ENCODE assay signal across 8 cellular contexts in genomic region chr2:152175012-152175367, GRCh38. TPM values are rescaled to one million over a fixed set of nuclear protein-coding genes. Genes with fewer than 3 reads are reported as not detected.
A peak's percentile ranks its signal among the peaks of the same experiment; 100 is the strongest.
DNase-seq lines count a peak whose midpoint lies in the region; ATAC-seq, FAIRE-seq and TF ChIP-seq lines count a peak whose summit lies in the region.

No MANE protein-coding gene starts in this region.

- H3K79me1 ChIP-seq in mesenchymal stem cell (replicated peaks; ENCODE audit: low read length, poor library complexity, severe bottlenecking): peaks cover 2% of the 10 kb centered on the region

- no TSS peak for BruUV-seq in K562 (replicated peaks; lab: Mats Ljungman, UMichigan)

- peaks cover 3% of the 10 kb centered on the region; the same call in 1 of the 2 replicates for H3K36me3 ChIP-seq in DND-41 (ENCODE audit: insufficient read depth, low read length)
- H3K36me3 ChIP-seq in HUES48 (ENCODE audit: control insufficient read depth, insufficient read depth, low read length): no peaks in the 10 kb centered on the region
- H3K36me3 ChIP-seq in K562 (ENCODE audit: control insufficient read depth, insufficient read depth, low read length): no peaks in the 10 kb centered on the region
- H3K36me3 ChIP-seq in mesenchymal stem cell (ENCODE audit: control insufficient read depth in 1 of 2, insufficient read depth in 2 of 2, low read depth in 1 of 2, low read length in 2 of 2): no peaks in the 10 kb centered on the region
- H3K36me3 ChIP-seq in vagina: no peaks in the 10 kb centered on the region

- H2AK5ac ChIP-seq in mesenchymal stem cell (ENCODE audit: low read length, severe bottlenecking): no peak overlapping the region

- H3K4me2 ChIP-seq in DND-41 (ENCODE audit: insufficient read depth, low read length): peak overlapping the region; percentile 88
- H3K4me2 ChIP-seq in K562 (ENCODE audit: insufficient read depth, low read length): peak overlapping the region; percentile 85
- peak overlapping the region; percentile 30 for H3K4me2 ChIP-seq in mesenchymal stem cell (ENCODE audit: low read length, poor library complexity, severe bottlenecking)

- TF ChIP-seq EP300 in K562 (IDR thresholded peaks at IDR 0.05; ENCODE audit: low read length): no peak

- in situ Hi-C loops in K562 (cut with MboI): no loop called here

- H3K4me3 ChIP-seq in DND-41 (ENCODE audit: low read depth in 1 of 2, low read length in 2 of 2): peak overlapping the region; percentile 76 to 98
- peak overlapping the region; percentile 95 for H3K4me3 ChIP-seq in HUES48 (ENCODE audit: low read depth, low read length)
- peak overlapping the region; percentile 80 for H3K4me3 ChIP-seq in K562
- H3K4me3 ChIP-seq in mesenchymal stem cell (ENCODE audit: insufficient read depth in 1 of 2, low read depth in 1 of 2, low read length in 2 of 2): peak overlapping the region; percentile 90 to 92
- peak overlapping the region; percentile 84 to 98 for H3K4me3 ChIP-seq in vagina

- no peaks in the 10 kb centered on the region for H3K9me1 ChIP-seq in K562 (ENCODE audit: control insufficient read depth, insufficient read depth, low read length)

- H3K9ac ChIP-seq in DND-41 (ENCODE audit: low read depth, low read length): peak overlapping the region; percentile 95
- H3K9ac ChIP-seq in HUES48 (ENCODE audit: low read depth, low read length): peak overlapping the region; percentile 95
- peak overlapping the region; percentile 94 to 99 for H3K9ac ChIP-seq in K562 (ENCODE audit: insufficient read depth in 1 of 2, low read depth in 2 of 2, low read length in 2 of 2)
- peak overlapping the region; percentile 97 for H3K9ac ChIP-seq in mesenchymal stem cell (ENCODE audit: low read length)

- TF ChIP-seq CTCF in DND-41 (IDR thresholded peaks at IDR 0.05; ENCODE audit: borderline replicate concordance, extremely low read depth, low read length, poor library complexity, severe bottlenecking): no peak
- peak in 1 of 3 experiments; percentile 45; a peak in 1 of 6 replicates for TF ChIP-seq CTCF in K562 (IDR thresholded peaks at IDR 0.05 in 2 of 3, conservative IDR thresholded peaks at IDR 0.05 in 1 of 3; ENCODE audit: insufficient read depth in 2 of 3, low read depth in 1 of 3, low read length in 3 of 3)
- no peak for TF ChIP-seq CTCF in vagina (IDR thresholded peaks at IDR 0.05)

- no peak overlapping the region for H2BK120ac ChIP-seq in mesenchymal stem cell (ENCODE audit: low read depth, low read length)

- no peak for TF ChIP-seq RAD21 in K562 (CRISPR knock-in tag; conservative IDR thresholded peaks at IDR 0.05 in 1 of 2, IDR thresholded peaks at IDR 0.05 in 1 of 2)

- H3K9me3 ChIP-seq in DND-41 (ENCODE audit: insufficient read depth, low read length, severe bottlenecking) (no peaks in the 10 kb centered on the region), HUES48 (ENCODE audit: control insufficient read depth, insufficient read depth, low read length) (no peaks in the 10 kb centered on the region), K562 (replicated peaks; ENCODE audit: control insufficient read depth, insufficient read depth, low read depth, low read length) (peaks cover 11% of the 10 kb centered on the region), mesenchymal stem cell (ENCODE audit: control insufficient read depth, low read length) (no peaks in the 10 kb centered on the region), vagina (no peaks in the 10 kb centered on the region)

- FAIRE-seq in K562 (lab: Jason Lieb, UNC): no peak

- 0% methylated on average over 10 of the region's 10 CpGs for WGBS in K562 (ENCODE audit: insufficient coverage, low coverage, missing lambda C conversion rate)
- WGBS in mesenchymal stem cell: 0% methylated on average over 7 of the region's 10 CpGs

- DNase-seq in DND-41 (no peak), K562 (ENCODE audit: extremely low read depth in 1 of 4, low spot score in 3 of 4) (peak in 1 of 4 experiments; percentile 17), mesenchymal stem cell (no peak), vagina (ENCODE audit: extremely low spot score in 2 of 2) (no peak), midbrain (lab: John Stamatoyannopoulos, UW) (no peak), ureter (ENCODE audit: low spot score) (no peak)

- no peak overlapping the region for H2BK15ac ChIP-seq in mesenchymal stem cell (ENCODE audit: low read depth, poor library complexity, severe bottlenecking)

- H3K14ac ChIP-seq in mesenchymal stem cell (ENCODE audit: low read length in 2 of 2): peak overlapping the region in 1 of 2 experiments; percentile 46

- no peaks in the 10 kb centered on the region for H3K27me3 ChIP-seq in DND-41 (ENCODE audit: insufficient read depth, low read length, poor library complexity)
- no peaks in the 10 kb centered on the region for H3K27me3 ChIP-seq in HUES48 (ENCODE audit: control insufficient read depth, insufficient read depth, low read length)
- no peaks in the 10 kb centered on the region; a peak in 1 of 5 replicates for H3K27me3 ChIP-seq in K562 (ENCODE audit: control insufficient read depth in 2 of 2, insufficient read depth in 2 of 2, low read length in 2 of 2)
- no peaks in the 10 kb centered on the region for H3K27me3 ChIP-seq in mesenchymal stem cell (ENCODE audit: control insufficient read depth in 1 of 2, insufficient read depth in 1 of 2, low read length in 2 of 2)
- H3K27me3 ChIP-seq in vagina: no peaks in the 10 kb centered on the region

- no peak overlapping the region for H3K23ac ChIP-seq in mesenchymal stem cell (ENCODE audit: low read length in 2 of 2)

- H3K79me2 ChIP-seq in DND-41 (ENCODE audit: insufficient read depth, low read length): peaks cover 55% of the 10 kb centered on the region
- H3K79me2 ChIP-seq in K562 (ENCODE audit: control insufficient read depth, insufficient read depth, low read length): peaks cover 22% of the 10 kb centered on the region

- TF ChIP-seq POLR2A in K562 (conservative IDR thresholded peaks at IDR 0.05): no peak
- TF ChIP-seq POLR2A in vagina (IDR thresholded peaks at IDR 0.05): no peak

- peak overlapping the region; percentile 89 for H4K8ac ChIP-seq in mesenchymal stem cell (ENCODE audit: low read length)

- POLR2A ChIA-PET in K562 (lab: Yijun Ruan, JAX): interaction anchor here (0.7 kb wide), 1 partner anchor 299 kb away, joined by 3 read pairs; no protein-coding TSS in a partner anchor

- intact Hi-C loops in K562 (cut with micrococcal nuclease): loop anchor here (1.0 to 5.0 kb wide), 4 partner anchors 40 to 542 kb away; partner anchors contain the start of genes ARL6IP6 and PRPF40A
- intact Hi-C loops in vagina (cut with DNase I): no loop called here

- ATAC-seq in DND-41 (ENCODE audit: insufficient read depth, low read depth): peak; percentile 56
- peak; percentile 26 for ATAC-seq in GM21423 (IDR thresholded peaks at IDR 0.05; ENCODE audit: unreplicated experiment)
- peak; percentile 52 for ATAC-seq in K562

- H3K27ac ChIP-seq in DND-41 (ENCODE audit: low read length) (peak overlapping the region; percentile 96), HUES48 (ENCODE audit: low read depth, low read length) (peak overlapping the region; percentile 98), K562 (ENCODE audit: extremely low read depth, low read depth, low read length) (peak overlapping the region; percentile 97), mesenchymal stem cell (ENCODE audit: low read length, poor library complexity, severe bottlenecking) (peak overlapping the region; percentile 99), vagina (peak overlapping the region; percentile 92)

- peaks cover 31% of the 10 kb centered on the region for H3K4me1 ChIP-seq in DND-41 (ENCODE audit: insufficient read depth, low read length)
- 0 out of 2 replicates have a peak, but pooled peaks cover 9% of the 10 kb centered on the region for H3K4me1 ChIP-seq in HUES48 (ENCODE audit: control insufficient read depth, insufficient read depth, low read length)
- H3K4me1 ChIP-seq in K562 (replicated peaks in 1 of 2; ENCODE audit: control insufficient read depth in 2 of 2, insufficient read depth in 2 of 2, low read length in 2 of 2): peaks cover 5 to 11% of the 10 kb centered on the region in 2 experiments; a peak in 4 of 5 replicates
- no peaks in the 10 kb centered on the region for H3K4me1 ChIP-seq in mesenchymal stem cell (ENCODE audit: control insufficient read depth, insufficient read depth, low read depth, low read length)
- peaks cover 39% of the 10 kb centered on the region for H3K4me1 ChIP-seq in vagina

- H4K91ac ChIP-seq in mesenchymal stem cell (ENCODE audit: low read length): no peak overlapping the region

- no peak overlapping the region for H2BK12ac ChIP-seq in mesenchymal stem cell (ENCODE audit: low read length in 2 of 2)

- H2AFZ ChIP-seq in DND-41 (ENCODE audit: low read depth, low read length) (peak overlapping the region; percentile 99), K562 (ENCODE audit: low read depth, low read length) (peak overlapping the region; percentile 100), mesenchymal stem cell (ENCODE audit: low read depth, low read length) (peak overlapping the region; percentile 79)

- H2BK5ac ChIP-seq in mesenchymal stem cell (ENCODE audit: low read depth, low read length, poor library complexity, severe bottlenecking): peak overlapping the region; percentile 63

- H3K4ac ChIP-seq in mesenchymal stem cell (ENCODE audit: low read depth in 1 of 2, low read length in 2 of 2): peak overlapping the region in 1 of 2 experiments; percentile 63

- CTCF ChIA-PET in K562 (lab: Yijun Ruan, JAX; ENCODE audit: low intra/inter-chr PET ratio): interaction anchor here (0.6 to 0.7 kb wide), 2 partner anchors 88 to 139 kb away, joined by 3 read pairs; no protein-coding TSS in a partner anchor

- H4K20me1 ChIP-seq in DND-41 (ENCODE audit: insufficient read depth, low read length): peaks cover 3% of the 10 kb centered on the region; the same call in 1 of the 2 replicates
- H4K20me1 ChIP-seq in K562 (replicated peaks; ENCODE audit: control insufficient read depth, insufficient read depth, low read length): no peaks in the 10 kb centered on the region

- H3K18ac ChIP-seq in mesenchymal stem cell (ENCODE audit: low read depth in 1 of 2, low read length in 2 of 2): peak overlapping the region; percentile 96 to 100

RNA-seq across cellular contexts. Expression of gene STAM2, which starts 0.6 kb away (rescaled TPM):
- total RNA-seq in K562 (2011; cell fraction: chromatin; rRNA removed; ENCODE audit: low replicate concordance): 12.1 and 32.6 TPM in 2 replicates
- 4.0 and 6.4 TPM in 2 replicates for total RNA-seq in K562 (2011; cell fraction: nucleolus; rRNA removed)
- total RNA-seq in K562 (2011; cell fraction: nucleoplasm; rRNA removed): 12.7 and 19.8 TPM in 2 replicates
- total RNA-seq in K562 (2014; rRNA removed) (6.9 and 7.5 TPM in 2 replicates), K562 (2014; rRNA removed; fragmentation: Illumina TruSeq; extraction: Trizol) (11.6 and 14.3 TPM in 2 replicates), K562 (2015; rRNA removed; fragmentation: Illumina TruSeq; extraction: Trizol) (13.9 and 14.5 TPM in 2 replicates), K562 (2021) (9.8 and 11.6 TPM in 2 replicates), vagina (27.5 TPM), ureter (54.0 TPM)
- polyA plus RNA-seq in K562 (2011; rRNA removed) (11.0 and 13.2 TPM in 2 replicates), K562 (2014; fragmentation: Illumina TruSeq; extraction: Trizol) (7.3 and 8.7 TPM in 2 replicates), K562 (2014; fragmentation: Nextera tagmentation; extraction: Ambion mirVana) (1 to 10 TPM; 4.5 to 5.4 TPM), K562 (2014; rRNA removed) (6.9 and 8.4 TPM in 2 replicates)
- 5.0 and 5.3 TPM in 2 replicates for polyA plus RNA-seq in K562 (2011; cell fraction: cytosol; rRNA removed)
- polyA plus RNA-seq in K562 (2011; cell fraction: nucleus; rRNA removed): 11.6 and 16.8 TPM in 2 replicates
- polyA plus RNA-seq in K562 (2012): 4.9 and 6.5 TPM in 2 replicates
- 15.2 and 20.8 TPM in 2 replicates for polyA minus RNA-seq in K562 (2011; rRNA and poly(A)+ RNA removed)
- 9.8 and 10.5 TPM in 2 replicates for polyA minus RNA-seq in K562 (2011; cell fraction: cytosol; rRNA and poly(A)+ RNA removed)
- 7.5 and 14.4 TPM in 2 replicates for polyA minus RNA-seq in K562 (2011; cell fraction: nucleus; rRNA and poly(A)+ RNA removed)
- 18.9 TPM for polyA plus RNA-seq in mesenchymal stem cell (2013, experiment 1 of 2)
- 20.5 TPM for polyA plus RNA-seq in mesenchymal stem cell (2013, experiment 2 of 2)

Comparison
In these comparisons a context has a peak if more than half of its experiments do, and no peak if none do; other contexts are left out.
1. H3K4me2 ChIP-seq: peak in every context shown above with its lines; median percentile 88 in DND-41; 85 in K562; 30 in mesenchymal stem cell.